Comparison of ENCODE assay signal across 29 cellular contexts in genomic region chr2:218196974-218197373, GRCh38. TPM values are rescaled to one million over a fixed set of nuclear protein-coding genes. Genes with fewer than 3 reads are reported as not detected.
"Had no signal": no experiment of that assay in that cellular context is flagged by ENCODE, and none has a peak within 500 bp of the region (broad histone marks: within the 10 kb centered on the region; RNA-seq: fewer than 3 reads in every experiment).

No MANE protein-coding gene starts in this region.

- ATAC-seq: effector memory CD8-positive, alpha-beta T cell; esophagus mucosa; gastrocnemius medialis; heart right ventricle; left lung; left ventricle myocardium superior; lower lobe of right lung; naive thymus-derived CD4-positive, alpha-beta T cell had no signal

- H3K36me3 ChIP-seq: colonic mucosa, esophagus squamous epithelium, gastrocnemius medialis, heart right ventricle, left lung, lower lobe of right lung had no signal

- FAIRE-seq: endometrium, kidney had no signal

- H3K9me3 ChIP-seq: colonic mucosa, esophagus squamous epithelium, gastrocnemius medialis, heart right ventricle, left lung, lower lobe of right lung had no signal

- H3K4me3 ChIP-seq: colonic mucosa, esophagus squamous epithelium, gastrocnemius medialis, heart right ventricle, left lung, lower lobe of right lung had no signal

- H3K4me1 ChIP-seq: colonic mucosa, esophagus squamous epithelium, gastrocnemius medialis, lower lobe of right lung had no signal

- DNase-seq: colonic mucosa; cortex of kidney; effector CD8-positive, alpha-beta T cell; effector memory CD8-positive, alpha-beta T cell; endodermal cell; erythroblast; esophagus squamous epithelium; foreskin fibroblast; foreskin melanocyte; gastrocnemius medialis; glutamatergic neuron; head of caudate nucleus; heart right ventricle; hippocampal formation; islet precursor cell; kidney; kidney glomerular epithelial cell; left lung; left ventricle myocardium superior; lower lobe of right lung; mesenchymal stem cell; naive thymus-derived CD4-positive, alpha-beta T cell had no signal

RNA-seq across cellular contexts. Expression of gene CXCR1, which starts 30.2 kb away (rescaled TPM):
- total RNA-seq: dermis microvascular lymphatic vessel endothelial cell, endodermal cell, glomerular endothelial cell, lung microvascular endothelial cell, mesothelial cell of epicardium, mucosa of gallbladder had no signal
